Comparison of ENCODE assay signal across 1 cellular context in genomic region chr15:63999177-63999576, GRCh38.
A peak's percentile ranks its signal among the peaks of the same experiment; 100 is the strongest.
TF ChIP-seq lines count a peak whose summit lies in the region.

No MANE protein-coding gene starts in this region.

TF ChIP-seq in K562, 482 proteins besides CTCF, POLR2A, EP300 and RAD21 (continued from another document):
- TF ChIP-seq TSHZ1 (CRISPR knock-in tag; IDR thresholded peaks at IDR 0.05), result no peak
- TF ChIP-seq, protein P1, sequence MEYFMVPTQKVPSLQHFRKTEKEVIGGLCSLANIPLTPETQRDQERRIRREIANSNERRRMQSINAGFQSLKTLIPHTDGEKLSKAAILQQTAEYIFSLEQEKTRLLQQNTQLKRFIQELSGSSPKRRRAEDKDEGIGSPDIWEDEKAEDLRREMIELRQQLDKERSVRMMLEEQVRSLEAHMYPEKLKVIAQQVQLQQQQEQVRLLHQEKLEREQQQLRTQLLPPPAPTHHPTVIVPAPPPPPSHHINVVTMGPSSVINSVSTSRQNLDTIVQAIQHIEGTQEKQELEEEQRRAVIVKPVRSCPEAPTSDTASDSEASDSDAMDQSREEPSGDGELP (CRISPR knock-in tag; IDR thresholded peaks at IDR 0.05; ENCODE audit: borderline replicate concordance), result peak; percentile 12; the same call in 1 of the 2 replicates
- TF ChIP-seq NCOR1 (IDR thresholded peaks at IDR 0.05), result no peak
